9 cellular contexts compared by ENCODE assay signal in genomic region chr6:42928748-42929087, GRCh38. TPM values are rescaled to one million over a fixed set of nuclear protein-coding genes. Genes with fewer than 3 reads are reported as not detected.
DNase-seq lines count a peak whose midpoint lies in the region; ATAC-seq and TF ChIP-seq lines count a peak whose summit lies in the region.
"Had no signal": no experiment of that assay in that cellular context is flagged by ENCODE, and none has a peak within 500 bp of the region (broad histone marks: within the 10 kb centered on the region; RNA-seq: fewer than 3 reads in every experiment).

No MANE protein-coding gene starts in this region.

- H3K9me3 ChIP-seq in mononuclear cell (ENCODE audit: low read depth, low read length) = no peaks in the 10 kb centered on the region

- H3K4me1 ChIP-seq in mononuclear cell (ENCODE audit: insufficient read depth, low read length) = peaks cover 61% of the 10 kb centered on the region

- H3K9me3 Mint-ChIP-seq in chondrocyte (ENCODE audit: low read depth) = no peaks in the 10 kb centered on the region

- ATAC-seq in GM19467 (IDR thresholded peaks at IDR 0.05; ENCODE audit: unreplicated experiment) = peak; percentile 4

- peak overlapping the region; percentile 91 for H3K4me3 ChIP-seq in mononuclear cell (ENCODE audit: low read length)

- peak; percentile 53 for DNase-seq in ACHN
- peak; percentile 57 to 65 for DNase-seq in NCI-H2081 (lab: John Stamatoyannopoulos, UW)
- no peak for DNase-seq in chondrocyte (ENCODE audit: low spot score)
- DNase-seq in NCI-H2227 treated with DMSO at 0.1 percent for 48 hours (lab: John Stamatoyannopoulos, UW) = no peak
- DNase-seq in GM20000 (ENCODE audit: low spot score) = no peak
- DNase-seq in NCI-H2171 (lab: John Stamatoyannopoulos, UW) = no peak

- peaks cover 3% of the 10 kb centered on the region for H3K36me3 Mint-ChIP-seq in chondrocyte (ENCODE audit: low read depth)

- no peaks in the 10 kb centered on the region for H3K27me3 Mint-ChIP-seq in chondrocyte (ENCODE audit: low read depth)

- peak overlapping the region; percentile 99 for H3K27ac Mint-ChIP-seq in chondrocyte (ENCODE audit: unreplicated experiment)

- H3K4me3 Mint-ChIP-seq in chondrocyte (ENCODE audit: unreplicated experiment) = peak overlapping the region; percentile 84

- TF ChIP-seq CTCF in chondrocyte (IDR thresholded peaks at IDR 0.05) (no peak), GM20000 (IDR thresholded peaks at IDR 0.05; ENCODE audit: extremely low read depth, missing control alignments) (no peak)

- H3K4me1 Mint-ChIP-seq in chondrocyte (ENCODE audit: low read depth) = peaks cover 26% of the 10 kb centered on the region

- in situ Hi-C loops in ACHN (cut with HindIII; ENCODE audit: low pct_ligation_motif_present, low pct_unique_long_range_greater_than_20kb, low sequenced_read_pairs) = no loop called here

- H3K27me3 ChIP-seq in mononuclear cell (ENCODE audit: insufficient read depth, low read length) = no peaks in the 10 kb centered on the region

RNA-seq across cellular contexts. Expression of gene CNPY3, which starts 0.6 kb away (rescaled TPM):
- total RNA-seq in chondrocyte = 41.0 to 57.9 TPM (median 45.5 TPM) in 3 replicates
- 77.1 TPM for total RNA-seq in mononuclear cell

RNA-seq across cellular contexts. Expression of gene PTCRA, which starts 12.9 kb away (rescaled TPM):
- total RNA-seq in chondrocyte = not detected in 3 replicates
- 6.9 TPM for total RNA-seq in mononuclear cell
- total RNA-seq: renal cortical epithelial cell had no signal

RNA-seq across cellular contexts. Expression of gene GNMT, which starts 31.8 kb away (rescaled TPM):
- 0.53 TPM in 1 of 3 replicates, not detected in the others for total RNA-seq in chondrocyte
- total RNA-seq in mononuclear cell = 0.63 TPM

RNA-seq across cellular contexts. Expression of gene RPL7L1, which starts 49.3 kb away (rescaled TPM):
- total RNA-seq in chondrocyte (56.4 to 62.7 TPM (median 58.6 TPM) in 3 replicates), mononuclear cell (64.2 TPM)

RNA-seq across cellular contexts. Expression of gene PEX6, which starts 50.3 kb away (rescaled TPM):
- total RNA-seq in chondrocyte (16.0 to 30.5 TPM (median 17.0 TPM) in 3 replicates), mononuclear cell (10.0 TPM)

Comparison
In these comparisons a context has a peak if more than half of its experiments do, and no peak if none do; other contexts are left out.
1. DNase-seq: peak in ACHN (single experiment) and NCI-H2081 (2 of 2); none in chondrocyte (single experiment), NCI-H2227 treated with DMSO at 0.1 percent for 48 hours (single experiment), GM20000 (single experiment) and NCI-H2171 (single experiment).